ENCODE assay signal across 27 cellular contexts in the genomic region with DNA sequence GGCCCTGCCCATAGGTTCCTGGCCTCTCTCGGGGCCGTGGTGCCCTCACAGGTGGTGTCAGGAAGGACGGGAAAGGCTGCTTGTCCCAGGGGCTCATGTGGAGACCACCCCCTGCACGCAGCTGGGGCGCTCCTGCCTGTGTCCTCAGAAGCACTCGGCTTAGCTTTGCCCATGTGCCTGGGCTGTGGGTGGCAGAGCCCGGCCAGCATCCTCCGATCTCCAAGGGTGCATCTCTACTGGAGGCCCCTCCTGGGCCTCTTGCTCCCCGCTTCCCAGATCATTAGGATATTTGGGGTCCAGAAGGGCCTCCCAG. TPM values are rescaled to one million over a fixed set of nuclear protein-coding genes. Genes with fewer than 3 reads are reported as not detected.
DNase-seq lines count a peak whose midpoint lies in the region; ATAC-seq and TF ChIP-seq lines count a peak whose summit lies in the region.
"Had no signal": no experiment of that assay in that cellular context is flagged by ENCODE, and none has a peak within 500 bp of the region (broad histone marks: within the 10 kb centered on the region; RNA-seq: fewer than 3 reads in every experiment).

No MANE protein-coding gene starts in this region.

- intact Hi-C loops in Right ventricle myocardium inferior (cut with DNase I) = no loop called here
- intact Hi-C loops in prostate gland (cut with DNase I) = no loop called here
- intact Hi-C loops in vagina (cut with DNase I) = no loop called here
- intact Hi-C loops in activated CD4-positive, alpha-beta T cell treated with anti-CD3 and anti-CD28 coated beads for 36 hours (cut with DNase I, micrococcal nuclease) = no loop called here

- H3K36me3 ChIP-seq in right atrium auricular region = peaks cover 56% of the 10 kb centered on the region
- H3K36me3 ChIP-seq in esophagus (ENCODE audit: control insufficient read depth in 2 of 2, insufficient read depth in 2 of 2, low read length in 1 of 2) = peaks cover 0 to 52% of the 10 kb centered on the region in 2 donors
- peaks cover 0 to 25% of the 10 kb centered on the region in 2 donors for H3K36me3 ChIP-seq in prostate gland
- peaks cover 0 to 41% of the 10 kb centered on the region in 2 donors for H3K36me3 ChIP-seq in vagina
- H3K36me3 ChIP-seq: neural progenitor cell had no signal

- peaks cover 3% of the 10 kb centered on the region for H3K36me3 Mint-ChIP-seq in activated CD4-positive, alpha-beta T cell treated with anti-CD3 and anti-CD28 coated beads for 36 hours (ENCODE audit: low read depth)
- H3K36me3 Mint-ChIP-seq: activated naive CD8-positive, alpha-beta T cell treated with anti-CD3 and anti-CD28 coated beads for 36 hours; neural progenitor cell had no signal

- CTCF ChIA-PET in activated CD4-positive, alpha-beta T cell treated with anti-CD3 and anti-CD28 coated beads for 36 hours (lab: Charles Lee) = no interaction called here

- 89 to 92% methylated on average over 8 to 9 of the region's 9 CpGs for WGBS in esophagus, 2 donors
- whole genome bisulfite sequencing in prostate gland = 84% methylated on average over 9 of the region's 9 CpGs

- TF ChIP-seq POLR2A in prostate gland (IDR thresholded peaks at IDR 0.05) (no peak), vagina (IDR thresholded peaks at IDR 0.05) (no peak)

- TF ChIP-seq CTCF in right atrium auricular region (IDR thresholded peaks at IDR 0.05) (no peak), prostate gland (IDR thresholded peaks at IDR 0.05) (no peak), vagina (IDR thresholded peaks at IDR 0.05) (no peak)

- H3K4me1 Mint-ChIP-seq in activated CD4-positive, alpha-beta T cell treated with anti-CD3 and anti-CD28 coated beads for 36 hours = peaks cover 19% of the 10 kb centered on the region

- H3K9me3 ChIP-seq in right atrium auricular region (no peaks in the 10 kb centered on the region), esophagus (ENCODE audit: control insufficient read depth in 2 of 2, insufficient read depth in 1 of 2, low read depth in 1 of 2, low read length in 1 of 2) (no peaks in the 10 kb centered on the region), prostate gland (no peaks in the 10 kb centered on the region), vagina (no peaks in the 10 kb centered on the region)
- H3K9me3 ChIP-seq: A549, colonic mucosa, spleen had no signal

- H3K9me3 Mint-ChIP-seq in activated CD4-positive, alpha-beta T cell treated with anti-CD3 and anti-CD28 coated beads for 36 hours (ENCODE audit: low read depth) = no peaks in the 10 kb centered on the region
- H3K9me3 Mint-ChIP-seq: activated naive CD8-positive, alpha-beta T cell treated with anti-CD3 and anti-CD28 coated beads for 36 hours; HFFc6; neural progenitor cell had no signal

- H3K4me3 ChIP-seq in right atrium auricular region = no peak overlapping the region
- no peak overlapping the region for H3K4me3 ChIP-seq in esophagus (ENCODE audit: low read depth in 1 of 2, low read length in 2 of 2)
- no peak overlapping the region for H3K4me3 ChIP-seq in prostate gland
- no peak overlapping the region for H3K4me3 ChIP-seq in vagina
- H3K4me3 ChIP-seq: A549, colonic mucosa, neural progenitor cell, spleen had no signal

- ATAC-seq in Right ventricle myocardium inferior = no peak
- ATAC-seq in activated CD4-positive, alpha-beta T cell treated with anti-CD3 and anti-CD28 coated beads for 36 hours = no peak

- DNase-seq in right atrium auricular region (ENCODE audit: low spot score) = no peak
- no peak for DNase-seq in Right ventricle myocardium inferior (ENCODE audit: missing footprints)
- DNase-seq in prostate gland (ENCODE audit: low spot score) = no peak
- no peak for DNase-seq in vagina (ENCODE audit: extremely low spot score in 2 of 2)
- DNase-seq in activated T-cell treated with anti-CD3 and anti-CD28 coated beads, Interleukin-2, amount 50 U/mL, for 48 hours = no peak
- no peak for DNase-seq in activated CD4-positive, alpha-beta T cell treated with anti-CD3 and anti-CD28 coated beads for 36 hours
- no peak for DNase-seq in mesenteric fat pad (ENCODE audit: low spot score)
- DNase-seq: activated CD4-positive, alpha-beta T cell treated with anti-CD3 and anti-CD28 coated beads for 4 hours; activated naive CD8-positive, alpha-beta T cell treated with anti-CD3 and anti-CD28 coated beads for 36 hours; C1 segment of cervical spinal cord; Calu3; colonic mucosa; foreskin keratinocyte; HFFc6; midbrain; NCI-H1694; NCI-H2171 treated with DMSO at 0.1 percent for 48 hours; NCI-H748 treated with DMSO at 0.1 percent for 48 hours; SIG-M5; spleen; stimulated activated CD4-positive, alpha-beta T cell treated with anti-CD3 and anti-CD28 coated beads, Interleukin-4, amount 100 ng/mL, for 4 hours; T-helper 1 cell had no signal

- no peaks in the 10 kb centered on the region for H3K27me3 Mint-ChIP-seq in activated CD4-positive, alpha-beta T cell treated with anti-CD3 and anti-CD28 coated beads for 36 hours
- H3K27me3 Mint-ChIP-seq: activated naive CD8-positive, alpha-beta T cell treated with anti-CD3 and anti-CD28 coated beads for 36 hours had no signal

- H3K4me3 Mint-ChIP-seq in activated CD4-positive, alpha-beta T cell treated with anti-CD3 and anti-CD28 coated beads for 36 hours = no peak overlapping the region
- H3K4me3 Mint-ChIP-seq: activated naive CD8-positive, alpha-beta T cell treated with anti-CD3 and anti-CD28 coated beads for 36 hours; HFFc6; neural progenitor cell had no signal

- H3K27ac ChIP-seq in right atrium auricular region = peak overlapping the region; percentile 66 to 100
- H3K27ac ChIP-seq in esophagus (ENCODE audit: low read depth in 2 of 2, low read length in 1 of 2) = peak overlapping the region; percentile 28 to 79
- H3K27ac ChIP-seq in prostate gland = peak overlapping the region; percentile 58 to 71
- H3K27ac ChIP-seq in vagina = peak overlapping the region; percentile 81
- H3K27ac ChIP-seq: colonic mucosa, foreskin keratinocyte, neural progenitor cell had no signal

- POLR2A ChIA-PET in activated CD4-positive, alpha-beta T cell treated with anti-CD3 and anti-CD28 coated beads for 36 hours (lab: Charles Lee) = no interaction called here

- H3K27ac Mint-ChIP-seq in activated CD4-positive, alpha-beta T cell treated with anti-CD3 and anti-CD28 coated beads for 36 hours = no peak overlapping the region
- H3K27ac Mint-ChIP-seq: activated naive CD8-positive, alpha-beta T cell treated with anti-CD3 and anti-CD28 coated beads for 36 hours; HFFc6; neural progenitor cell had no signal

- H3K27me3 ChIP-seq in right atrium auricular region = no peaks in the 10 kb centered on the region
- no peaks in the 10 kb centered on the region for H3K27me3 ChIP-seq in esophagus (ENCODE audit: control insufficient read depth in 1 of 2, insufficient read depth in 2 of 2, low read length in 2 of 2)
- no peaks in the 10 kb centered on the region for H3K27me3 ChIP-seq in prostate gland (replicated peaks; ENCODE audit: insufficient read depth)
- H3K27me3 ChIP-seq in vagina = no peaks in the 10 kb centered on the region
- H3K27me3 ChIP-seq: colonic mucosa, foreskin keratinocyte, neural progenitor cell, spleen had no signal

- H3K4me1 ChIP-seq in right atrium auricular region (peaks cover 0 to 68% of the 10 kb centered on the region in 2 donors), esophagus (ENCODE audit: control insufficient read depth in 2 of 2, insufficient read depth in 2 of 2, low read length in 1 of 2) (peaks cover 29 to 39% of the 10 kb centered on the region in 2 donors), prostate gland (replicated peaks) (peaks cover 27% of the 10 kb centered on the region), vagina (peaks cover 62% of the 10 kb centered on the region)
- H3K4me1 ChIP-seq: colonic mucosa had no signal

RNA-seq across cellular contexts. Expression of a gene that starts 8.9 kb away (rescaled TPM):
- total RNA-seq in right atrium auricular region = 10 to 100 TPM; 26.7 to 40.3 TPM
- total RNA-seq in Right ventricle myocardium inferior = 31.4 TPM
- 10 to 100 TPM; 29.5 to 34.6 TPM for polyA plus RNA-seq in esophagus
- total RNA-seq in prostate gland = 10 to 100 TPM; 40.4 to 71.1 TPM
- 37.6 TPM for total RNA-seq in vagina
- total RNA-seq in activated CD4-positive, alpha-beta T cell treated with anti-CD3 and anti-CD28 coated beads for 36 hours = 10 to 100 TPM; 19.8 to 38.4 TPM
- total RNA-seq in mesenteric fat pad = 55.2 TPM

RNA-seq across cellular contexts. Expression of a gene that starts 14.5 kb away (rescaled TPM):
- 100 to 1,000 TPM; 433 to 528 TPM for total RNA-seq in right atrium auricular region
- total RNA-seq in Right ventricle myocardium inferior = 531 TPM
- 100 to 1,000 TPM in 1 of 2 donors, 10 to 100 TPM in 1; 56.8 to 175 TPM for polyA plus RNA-seq in esophagus
- total RNA-seq in prostate gland = 100 to 1,000 TPM; 472 to 927 TPM
- total RNA-seq in vagina = 526 TPM
- total RNA-seq in activated CD4-positive, alpha-beta T cell treated with anti-CD3 and anti-CD28 coated beads for 36 hours = 100 to 1,000 TPM; 118 to 145 TPM
- 723 TPM for total RNA-seq in mesenteric fat pad

RNA-seq across cellular contexts. Expression of a gene that starts 52.7 kb away (rescaled TPM):
- total RNA-seq in right atrium auricular region = not detected
- total RNA-seq in Right ventricle myocardium inferior = not detected
- under 1 TPM in 1 of 2 donors, not detected in 1; 0.01 TPM for polyA plus RNA-seq in esophagus
- total RNA-seq in prostate gland = under 1 TPM in 1 of 2 donors, not detected in 1; 0.68 TPM
- total RNA-seq in vagina = not detected
- under 1 TPM in 1 of 2 experiments, not detected in 1; 0.05 TPM for total RNA-seq in activated CD4-positive, alpha-beta T cell treated with anti-CD3 and anti-CD28 coated beads for 36 hours
- not detected for total RNA-seq in mesenteric fat pad
- total RNA-seq: activated naive CD8-positive, alpha-beta T cell treated with anti-CD3 and anti-CD28 coated beads for 36 hours; Calu3; foreskin keratinocyte; HFFc6; MCF 10A; pulmonary artery endothelial cell had no signal
- polyA plus RNA-seq: A549, foreskin keratinocyte had no signal

RNA-seq across cellular contexts. Expression of a gene that starts 53.2 kb away (rescaled TPM):
- total RNA-seq in right atrium auricular region (10 to 100 TPM; 12.7 to 25.1 TPM), Right ventricle myocardium inferior (40.0 TPM), prostate gland (10 to 100 TPM; 10.0 to 33.8 TPM), vagina (2.7 TPM), mesenteric fat pad (10.7 TPM)
- polyA plus RNA-seq in esophagus = under 1 TPM; 0.31 to 0.52 TPM
- total RNA-seq in activated CD4-positive, alpha-beta T cell treated with anti-CD3 and anti-CD28 coated beads for 36 hours = 10 to 100 TPM in 1 of 2 experiments, 1 to 10 TPM in 1; 9.1 to 10.9 TPM
- total RNA-seq: foreskin keratinocyte, HFFc6, MCF 10A had no signal
- polyA plus RNA-seq: foreskin keratinocyte had no signal
